8 cellular contexts compared by ENCODE assay signal in genomic region chr6:31729515-31729978, GRCh38. TPM values are rescaled to one million over a fixed set of nuclear protein-coding genes. Genes with fewer than 3 reads are reported as not detected.
DNase-seq lines count a peak whose midpoint lies in the region; ATAC-seq, FAIRE-seq and TF ChIP-seq lines count a peak whose summit lies in the region.

No MANE protein-coding gene starts in this region.

- WGBS in right cardiac atrium = under 1% methylated on average over 29 of the region's 29 CpGs
- WGBS in psoas muscle, 3 donors = 0 to 1% (median 1%) methylated on average over 25 to 29 of the region's 29 CpGs
- WGBS in urinary bladder = under 1% methylated on average over 29 of the region's 29 CpGs

- H3K36me3 ChIP-seq in astrocyte (ENCODE audit: insufficient read depth, low read length) (peaks cover 39% of the 10 kb centered on the region), psoas muscle (ENCODE audit: insufficient read depth in 1 of 2, low read depth in 1 of 2) (peaks cover 0 to 51% of the 10 kb centered on the region in 2 donors), urinary bladder (ENCODE audit: insufficient read depth) (peaks cover 2% of the 10 kb centered on the region)

- H3K27me3 ChIP-seq in astrocyte (ENCODE audit: insufficient read depth, low read length) (no peaks in the 10 kb centered on the region), right cardiac atrium (ENCODE audit: control insufficient read depth, insufficient read depth) (no peaks in the 10 kb centered on the region), psoas muscle (ENCODE audit: insufficient read depth in 3 of 3, low read length in 2 of 3) (peaks cover 0 to 6% (median 0%) of the 10 kb centered on the region in 3 donors)

- H3K9me3 ChIP-seq in astrocyte (ENCODE audit: insufficient read depth, low read depth, low read length) = no peaks in the 10 kb centered on the region
- no peaks in the 10 kb centered on the region for H3K9me3 ChIP-seq in right cardiac atrium (ENCODE audit: control insufficient read depth, low read length)
- H3K9me3 ChIP-seq in psoas muscle = no peaks in the 10 kb centered on the region

- peak overlapping the region; percentile 96 for H3K4me2 ChIP-seq in astrocyte (ENCODE audit: low read length)

- no peaks in the 10 kb centered on the region for H3K9me3 Mint-ChIP-seq in astrocyte (ENCODE audit: unreplicated experiment)

- H3K79me2 ChIP-seq in astrocyte (ENCODE audit: insufficient read depth, low read length) = peaks cover 33% of the 10 kb centered on the region

- no peak for FAIRE-seq in astrocyte (lab: Jason Lieb, UNC)

- TF ChIP-seq CTCF in AG10803 (conservative IDR thresholded peaks at IDR 0.05; ENCODE audit: low read length) (no peak), LNCaP clone FGC (IDR thresholded peaks at IDR 0.05; ENCODE audit: control insufficient read depth, extremely low read depth, insufficient read depth) (peak; percentile 69), astrocyte (IDR thresholded peaks at IDR 0.05; ENCODE audit: insufficient read depth, low read depth, low read length) (no peak), psoas muscle (IDR thresholded peaks at IDR 0.05) (no peak)

- H4K20me1 ChIP-seq in astrocyte (ENCODE audit: insufficient read depth, low read length) = peaks cover 58% of the 10 kb centered on the region

- peaks cover 29% of the 10 kb centered on the region for H3K4me1 ChIP-seq in astrocyte (ENCODE audit: insufficient read depth, low read length)
- H3K4me1 ChIP-seq in right cardiac atrium (ENCODE audit: control insufficient read depth, insufficient read depth, low read length) = peaks cover 4% of the 10 kb centered on the region
- H3K4me1 ChIP-seq in psoas muscle = peaks cover 14% of the 10 kb centered on the region
- H3K4me1 ChIP-seq in urinary bladder (ENCODE audit: insufficient read depth) = no peaks in the 10 kb centered on the region

- ATAC-seq in GM19395 (IDR thresholded peaks at IDR 0.05; ENCODE audit: unreplicated experiment) = peak; percentile 54
- ATAC-seq in right cardiac atrium = peak; percentile 88 to 91
- peak; percentile 70 to 85 (median 75) for ATAC-seq in psoas muscle

- peak overlapping the region; percentile 77 for H2AFZ ChIP-seq in astrocyte (ENCODE audit: low read depth, low read length)

- intact Hi-C loops in right cardiac atrium (cut with DNase I) = loop anchor here in 2 of 4 donors (2.0 to 10.0 kb wide), 4 partner anchors 47 to 105 kb away; partner anchors contain the start of genes CSNK2B (in 1 of the 2), HSPA1B (in 1 of the 2), LY6G5B (in 1 of the 2) and LY6G5C (in 1 of the 2)
- intact Hi-C loops in psoas muscle (cut with DNase I) = no loop called here

- H3K27ac Mint-ChIP-seq in astrocyte (ENCODE audit: unreplicated experiment) = peak overlapping the region; percentile 87

- H3K27me3 Mint-ChIP-seq in astrocyte (ENCODE audit: low read depth, unreplicated experiment) = no peaks in the 10 kb centered on the region

- peaks cover 29% of the 10 kb centered on the region for H3K36me3 Mint-ChIP-seq in astrocyte (ENCODE audit: low read depth, unreplicated experiment)

- peak overlapping the region; percentile 90 for H3K4me3 Mint-ChIP-seq in astrocyte (ENCODE audit: unreplicated experiment)

- H3K27ac ChIP-seq in astrocyte (ENCODE audit: low read depth, low read length) (peak overlapping the region; percentile 77), right cardiac atrium (ENCODE audit: low read length) (peak overlapping the region; percentile 95), psoas muscle (peak overlapping the region; percentile 73), urinary bladder (ENCODE audit: low read depth) (peak overlapping the region; percentile 87)

- peak overlapping the region; percentile 88 for H3K9ac ChIP-seq in astrocyte (ENCODE audit: low read length)

- DNase-seq in AG10803 (ENCODE audit: low read depth) (peak; percentile 88), LNCaP clone FGC (ENCODE audit: low read depth) (peak; percentile 58), T-helper 2 cell (peak; percentile 58 to 84 (median 67)), astrocyte (ENCODE audit: low read depth) (peak; percentile 70), right cardiac atrium (peak; percentile 93 to 97 (median 97)), psoas muscle (peak; percentile 89 to 94)

- H3K4me3 ChIP-seq in AG10803 (ENCODE audit: low read length) = peak overlapping the region; percentile 92
- peak overlapping the region; percentile 85 for H3K4me3 ChIP-seq in LNCaP clone FGC (ENCODE audit: low read depth, low read length)
- peak overlapping the region; percentile 86 for H3K4me3 ChIP-seq in astrocyte (ENCODE audit: insufficient read depth, low read depth, low read length)
- H3K4me3 ChIP-seq in right cardiac atrium (ENCODE audit: low read length) = peak overlapping the region; percentile 81
- H3K4me3 ChIP-seq in psoas muscle = peak overlapping the region; percentile 72
- peak overlapping the region; percentile 52 for H3K4me3 ChIP-seq in urinary bladder (ENCODE audit: low read depth, low read length)

- H3K4me1 Mint-ChIP-seq in astrocyte (ENCODE audit: low read depth, unreplicated experiment) = peaks cover 23% of the 10 kb centered on the region

RNA-seq across cellular contexts. Expression of gene DDAH2, which starts 0.4 kb away (rescaled TPM):
- total RNA-seq in astrocyte (62.5 and 72.4 TPM in 2 replicates), right cardiac atrium (10 to 100 TPM; 42.4 to 55.6 (median 49.3) TPM), psoas muscle (10 to 100 TPM in 2 of 4 donors, 1 to 10 TPM in 2; 8.4 to 16.2 (median 10.2) TPM), urinary bladder (81.6 TPM)
- polyA plus RNA-seq in right cardiac atrium (57.4 TPM), psoas muscle (10 to 100 TPM in 2 of 3 donors, 1 to 10 TPM in 1; 6.3 to 13.8 (median 11.3) TPM), urinary bladder (115 TPM)

RNA-seq across cellular contexts. Expression of gene MPIG6B, which starts 6.4 kb away (rescaled TPM):
- total RNA-seq in astrocyte = not detected in 2 replicates
- total RNA-seq in right cardiac atrium = under 1 TPM in 3 of 4 donors, not detected in 1; 0.31 to 0.37 (median 0.35) TPM
- polyA plus RNA-seq in right cardiac atrium = 0.20 TPM
- under 1 TPM; 0.10 to 0.37 (median 0.22) TPM for total RNA-seq in psoas muscle
- under 1 TPM in 1 of 3 donors, not detected in 2; 0.04 TPM for polyA plus RNA-seq in psoas muscle
- total RNA-seq in urinary bladder = 0.32 TPM
- 0.62 TPM for polyA plus RNA-seq in urinary bladder

RNA-seq across cellular contexts. Expression of gene CLIC1, which starts 6.8 kb away (rescaled TPM):
- total RNA-seq in astrocyte (484 and 518 TPM in 2 replicates), right cardiac atrium (100 to 1,000 TPM in 3 of 4 donors, 10 to 100 TPM in 1; 99.4 to 153 (median 116) TPM), psoas muscle (10 to 100 TPM; 29.1 to 51.2 (median 41.9) TPM), urinary bladder (200 TPM)
- polyA plus RNA-seq in right cardiac atrium (116 TPM), psoas muscle (10 to 100 TPM; 20.6 to 85.9 (median 35.1) TPM), urinary bladder (303 TPM)

RNA-seq across cellular contexts. Expression of gene LY6G6C, which starts 8.0 kb away (rescaled TPM):
- total RNA-seq in astrocyte (0.41 and 0.66 TPM in 2 replicates), right cardiac atrium (not detected), psoas muscle (not detected), urinary bladder (not detected)
- polyA plus RNA-seq in right cardiac atrium (0.18 TPM), psoas muscle (not detected), urinary bladder (not detected)

RNA-seq across cellular contexts. Expression of gene MSH5, which starts 10.3 kb away (rescaled TPM):
- total RNA-seq in astrocyte = 5.7 and 6.8 TPM in 2 replicates
- total RNA-seq in right cardiac atrium = 1 to 10 TPM; 2.6 to 3.2 (median 3.0) TPM
- polyA plus RNA-seq in right cardiac atrium = 1.8 TPM
- total RNA-seq in psoas muscle = 1 to 10 TPM; 1.7 to 3.0 (median 1.8) TPM
- polyA plus RNA-seq in psoas muscle = 1 to 10 TPM; 1.4 to 2.7 (median 1.7) TPM
- 14.8 TPM for total RNA-seq in urinary bladder
- 2.9 TPM for polyA plus RNA-seq in urinary bladder

Comparison
In these comparisons a context has a peak if more than half of its experiments do, and no peak if none do; other contexts are left out.
1. Peak in every context shown above with its lines: DNase-seq, ATAC-seq, H3K4me3 ChIP-seq and H3K27ac ChIP-seq.